ENCODE assay signal across 7 cellular contexts in the genomic region with DNA sequence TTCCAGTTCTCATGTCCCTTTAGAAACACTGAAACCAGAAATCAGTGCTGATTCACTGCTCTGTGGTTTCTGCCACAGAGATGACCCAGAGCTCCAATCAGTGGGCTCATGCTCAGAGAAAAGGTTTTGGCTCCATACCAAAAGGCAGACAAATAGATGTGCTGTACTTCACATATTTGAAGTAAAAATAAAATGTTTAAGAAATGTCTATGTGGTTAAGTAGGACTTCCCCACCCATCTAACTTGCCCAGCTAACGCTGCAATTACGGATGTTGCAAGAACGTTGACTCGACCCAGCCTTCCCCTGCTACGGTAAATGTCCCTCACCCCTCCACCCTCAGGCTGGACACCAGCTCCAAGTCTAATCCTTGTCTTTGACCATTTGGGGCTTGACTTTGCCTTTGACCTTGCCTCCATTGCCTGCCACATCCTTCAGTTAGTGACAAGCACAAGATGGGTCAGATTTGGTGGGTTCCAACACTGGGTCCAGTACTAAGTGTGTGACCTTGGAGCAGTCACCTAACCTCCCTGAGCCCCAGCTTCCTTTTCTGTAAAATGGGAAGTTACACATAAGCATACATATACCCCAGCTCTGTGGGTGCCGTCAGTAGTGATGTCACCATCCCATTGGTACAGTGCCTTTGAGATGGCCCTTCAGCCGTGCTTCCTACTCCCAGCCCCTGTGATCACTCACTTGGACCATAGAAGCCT.
A peak's percentile ranks its signal among the peaks of the same experiment; 100 is the strongest.
DNase-seq lines count a peak whose midpoint lies in the region; ATAC-seq and TF ChIP-seq lines count a peak whose summit lies in the region.

No MANE protein-coding gene starts in this region.

- no peaks in the 10 kb centered on the region for H4K20me1 ChIP-seq in hepatocyte (ENCODE audit: insufficient read depth, poor library complexity, severe bottlenecking)

- ATAC-seq in activated B cell treated with CpG ODN at 0.5 μM for 24 hours (ENCODE audit: low read depth) (peak; percentile 13), GM21526 (IDR thresholded peaks at IDR 0.05; ENCODE audit: low FRiP score, unreplicated experiment) (no peak)
- ATAC-seq in stimulated activated naive CD8-positive, alpha-beta T cell treated with anti-CD3 and anti-CD28 coated beads, Interleukin-15, amount 100 ng/mL, for 72 hours, result no peak

- H3K9me3 Mint-ChIP-seq in HFFc6 (no peaks in the 10 kb centered on the region), activated B cell treated with CpG ODN at 0.5 μM for 24 hours (no peaks in the 10 kb centered on the region)
- no peaks in the 10 kb centered on the region for H3K9me3 Mint-ChIP-seq in stimulated activated naive CD8-positive, alpha-beta T cell treated with anti-CD3 and anti-CD28 coated beads, Interleukin-15, amount 100 ng/mL, for 72 hours

- H3K27me3 ChIP-seq in hepatocyte, result no peaks in the 10 kb centered on the region
- H3K27me3 ChIP-seq in tibial artery, result peaks cover 0 to 16% of the 10 kb centered on the region in 2 donors

- TF ChIP-seq CTCF in HFFc6 (IDR thresholded peaks at IDR 0.05) (no peak), activated B cell treated with CpG ODN at 0.5 μM for 24 hours (IDR thresholded peaks at IDR 0.05) (no peak), hepatocyte (IDR thresholded peaks at IDR 0.05; ENCODE audit: poor library complexity) (no peak), tibial artery (IDR thresholded peaks at IDR 0.05) (no peak)

- peaks cover 12% of the 10 kb centered on the region for H3K4me1 ChIP-seq in hepatocyte (ENCODE audit: insufficient read depth)
- peaks cover 0 to 21% (median 18%) of the 10 kb centered on the region in 4 donors for H3K4me1 ChIP-seq in tibial artery

- H3K36me3 Mint-ChIP-seq in HFFc6 (ENCODE audit: low read depth) (no peaks in the 10 kb centered on the region), activated B cell treated with CpG ODN at 0.5 μM for 24 hours (ENCODE audit: low read depth) (no peaks in the 10 kb centered on the region)

- H3K27me3 Mint-ChIP-seq in HFFc6 (ENCODE audit: insufficient read depth) (peaks cover 18% of the 10 kb centered on the region), activated B cell treated with CpG ODN at 0.5 μM for 24 hours (peaks cover 18% of the 10 kb centered on the region)
- peaks cover 67% of the 10 kb centered on the region for H3K27me3 Mint-ChIP-seq in stimulated activated naive CD8-positive, alpha-beta T cell treated with anti-CD3 and anti-CD28 coated beads, Interleukin-15, amount 100 ng/mL, for 72 hours

- H3K9me3 ChIP-seq in hepatocyte (ENCODE audit: low read depth), result no peaks in the 10 kb centered on the region
- H3K9me3 ChIP-seq in tibial artery, result no peaks in the 10 kb centered on the region

- H3K9me2 ChIP-seq in hepatocyte (replicated peaks; ENCODE audit: insufficient read depth), result no peaks in the 10 kb centered on the region

- H3K4me2 ChIP-seq in hepatocyte, result no peak overlapping the region

- no peaks in the 10 kb centered on the region for H3K79me2 ChIP-seq in hepatocyte

- no peak overlapping the region for H3K4me3 ChIP-seq in hepatocyte
- H3K4me3 ChIP-seq in tibial artery, result no peak overlapping the region

- intact Hi-C loops in activated B cell treated with CpG ODN at 0.5 μM for 24 hours (cut with micrococcal nuclease) (loop anchor here (10.0 kb wide), 1 partner anchor 837 kb away; no protein-coding TSS in a partner anchor), tibial artery (cut with DNase I; ENCODE audit: low total_unique reads) (no loop called here)

- WGBS in hepatocyte (ENCODE audit: low lambda C conversion rate, missing lambda C conversion rate), result 77% methylated on average over 7 of the region's 7 CpGs

- H3K4me1 Mint-ChIP-seq in HFFc6 (ENCODE audit: low read depth) (peaks cover 49% of the 10 kb centered on the region), activated B cell treated with CpG ODN at 0.5 μM for 24 hours (peaks cover 39% of the 10 kb centered on the region)
- H3K4me1 Mint-ChIP-seq in stimulated activated naive CD8-positive, alpha-beta T cell treated with anti-CD3 and anti-CD28 coated beads, Interleukin-15, amount 100 ng/mL, for 72 hours, result peaks cover 19% of the 10 kb centered on the region

- H3K4me3 Mint-ChIP-seq in HFFc6, result peak overlapping the region; percentile 58
- no peak overlapping the region for H3K4me3 Mint-ChIP-seq in activated B cell treated with CpG ODN at 0.5 μM for 24 hours
- H3K4me3 Mint-ChIP-seq in stimulated activated naive CD8-positive, alpha-beta T cell treated with anti-CD3 and anti-CD28 coated beads, Interleukin-15, amount 100 ng/mL, for 72 hours, result no peak overlapping the region

- POLR2A ChIA-PET in activated B cell treated with CpG ODN at 0.5 μM for 24 hours (lab: Charles Lee), result interaction anchor here (1.5 kb wide), 1 partner anchor 391 kb away, joined by 6 read pairs; no protein-coding TSS in a partner anchor

- no peaks in the 10 kb centered on the region for H3K36me3 ChIP-seq in hepatocyte (replicated peaks; ENCODE audit: insufficient read depth, low read depth)
- H3K36me3 ChIP-seq in tibial artery, result no peaks in the 10 kb centered on the region

- CTCF ChIA-PET in activated B cell treated with CpG ODN at 0.5 μM for 24 hours (lab: Charles Lee), result interaction anchor here (2.1 to 7.1 kb wide), 5 partner anchors 19 to 393 kb away, joined by 6 to 287 read pairs (median 12); no protein-coding TSS in a partner anchor

- H2AFZ ChIP-seq in hepatocyte, result no peak overlapping the region

- no peak overlapping the region for H3K27ac ChIP-seq in hepatocyte
- no peak overlapping the region for H3K27ac ChIP-seq in tibial artery

- H3K27ac Mint-ChIP-seq in HFFc6 (peak overlapping the region; percentile 83), activated B cell treated with CpG ODN at 0.5 μM for 24 hours (no peak overlapping the region)
- H3K27ac Mint-ChIP-seq in stimulated activated naive CD8-positive, alpha-beta T cell treated with anti-CD3 and anti-CD28 coated beads, Interleukin-15, amount 100 ng/mL, for 72 hours, result no peak overlapping the region

- DNase-seq in HFFc6, result peak; percentile 99
- DNase-seq in activated B cell treated with CpG ODN at 0.5 μM for 24 hours, result no peak
- DNase-seq in hepatocyte (ENCODE audit: low spot score), result peak; percentile 51
- peak; percentile 52 to 72 for DNase-seq in tibial artery
- DNase-seq in iPS-NIHi11 (ENCODE audit: low spot score), result no peak
- no peak for DNase-seq in stimulated activated naive CD8-positive, alpha-beta T cell treated with anti-CD3 and anti-CD28 coated beads, Interleukin-15, amount 100 ng/mL, for 72 hours

Comparison
In these comparisons a context has a peak if more than half of its experiments do, and no peak if none do; other contexts are left out.
1. DNase-seq: peak in HFFc6 (single experiment), hepatocyte (single experiment) and tibial artery (2 of 2); none in activated B cell treated with CpG ODN at 0.5 μM for 24 hours (single experiment), iPS-NIHi11 (single experiment) and stimulated activated naive CD8-positive, alpha-beta T cell treated with anti-CD3 and anti-CD28 coated beads, Interleukin-15, amount 100 ng/mL, for 72 hours (0 of 2).